ENCODE assay signal across 8 cellular contexts in the genomic region with DNA sequence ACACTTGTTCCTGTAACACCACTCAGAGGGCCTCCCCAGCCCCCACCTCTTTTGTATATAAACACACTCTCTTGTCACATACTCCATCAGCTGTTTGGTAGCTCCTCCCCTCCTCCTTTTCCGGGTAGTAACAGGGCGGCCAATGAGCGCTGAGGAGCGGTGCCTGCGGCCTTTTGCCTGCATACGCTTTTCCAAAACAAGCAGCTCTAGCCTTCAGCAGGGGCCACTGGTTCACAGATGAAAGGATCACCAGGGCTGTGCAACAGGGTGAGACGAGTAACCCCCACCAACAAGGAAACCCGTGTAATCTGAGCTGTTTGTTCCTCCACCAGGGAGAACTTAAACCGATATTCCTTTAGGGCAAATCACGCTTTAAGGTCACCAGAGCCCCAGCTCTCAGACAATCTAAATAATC. TPM values are rescaled to one million over a fixed set of nuclear protein-coding genes. Genes with fewer than 3 reads are reported as not detected.
DNase-seq lines count a peak whose midpoint lies in the region; ATAC-seq lines count a peak whose summit lies in the region.

No MANE protein-coding gene starts in this region.

- no peaks in the 10 kb centered on the region for H3K27me3 Mint-ChIP-seq in activated naive CD4-positive, alpha-beta T cell treated with anti-CD3 and anti-CD28 coated beads for 36 hours (ENCODE audit: low read depth)

- no peak overlapping the region for H3K27ac Mint-ChIP-seq in activated naive CD4-positive, alpha-beta T cell treated with anti-CD3 and anti-CD28 coated beads for 36 hours

- peak overlapping the region; percentile 49 for H3K27ac ChIP-seq in KOPT-K1 (ENCODE audit: low read depth, low read length, poor library complexity, severe bottlenecking)
- H3K27ac ChIP-seq in SJCRH30: peak overlapping the region; percentile 89
- H3K27ac ChIP-seq in temporal lobe (ENCODE audit: low read depth, low read length): peak overlapping the region; percentile 93

- peak; percentile 50 for ATAC-seq in GM21619 (IDR thresholded peaks at IDR 0.05; ENCODE audit: unreplicated experiment)

- H3K4me3 ChIP-seq in SJCRH30: peak overlapping the region; percentile 79

- no peaks in the 10 kb centered on the region for H3K9me3 ChIP-seq in KOPT-K1 (ENCODE audit: insufficient read depth, low read length, poor library complexity, severe bottlenecking)
- H3K9me3 ChIP-seq in SJCRH30 (replicated peaks): no peaks in the 10 kb centered on the region

- no peaks in the 10 kb centered on the region for H3K9me3 Mint-ChIP-seq in activated naive CD4-positive, alpha-beta T cell treated with anti-CD3 and anti-CD28 coated beads for 36 hours

- peaks cover 5% of the 10 kb centered on the region for H3K36me3 Mint-ChIP-seq in activated naive CD4-positive, alpha-beta T cell treated with anti-CD3 and anti-CD28 coated beads for 36 hours (ENCODE audit: low read depth)

- intact Hi-C loops in activated naive CD4-positive, alpha-beta T cell treated with anti-CD3 and anti-CD28 coated beads for 36 hours (cut with micrococcal nuclease): loop anchor here (1.0 to 2.0 kb wide), 6 partner anchors 26 to 725 kb away; a partner anchor contains a TSS

- H3K4me1 Mint-ChIP-seq in activated naive CD4-positive, alpha-beta T cell treated with anti-CD3 and anti-CD28 coated beads for 36 hours (ENCODE audit: low read depth): peaks cover 23% of the 10 kb centered on the region

- H3K27me3 ChIP-seq in SJCRH30: no peaks in the 10 kb centered on the region

- DNase-seq in DMS153 treated with DMSO at 0.1 percent for 48 hours (lab: John Stamatoyannopoulos, UW; ENCODE audit: unreplicated experiment) (peak; percentile 97), SJCRH30 (peak; percentile 97 to 98), glomerular visceral epithelial cell (ENCODE audit: extremely low spot score) (peak; percentile 90), occipital lobe (lab: John Stamatoyannopoulos, UW) (peak; percentile 85)
- peak; percentile 90 for DNase-seq in activated naive CD4-positive, alpha-beta T cell treated with anti-CD3 and anti-CD28 coated beads for 36 hours

- no peak overlapping the region for H3K4me3 Mint-ChIP-seq in activated naive CD4-positive, alpha-beta T cell treated with anti-CD3 and anti-CD28 coated beads for 36 hours

- H3K4me1 ChIP-seq in SJCRH30: peaks cover 13% of the 10 kb centered on the region

- CTCF ChIA-PET in activated naive CD4-positive, alpha-beta T cell treated with anti-CD3 and anti-CD28 coated beads for 36 hours (lab: Charles Lee): interaction anchor here (0.8 to 1.3 kb wide), 2 partner anchors 19 kb away, joined by 3 to 5 read pairs; no protein-coding TSS in a partner anchor

- H3K36me3 ChIP-seq in KOPT-K1 (ENCODE audit: insufficient read depth, low read length): no peaks in the 10 kb centered on the region
- H3K36me3 ChIP-seq in SJCRH30: no peaks in the 10 kb centered on the region

RNA-seq across cellular contexts. Expression of a gene that starts 3.9 kb away (rescaled TPM):
- 39.3 and 42.3 TPM in 2 replicates for total RNA-seq in SJCRH30 (2014; rRNA removed; shearing (Covaris generic))
- 10 to 100 TPM; 33.4 to 37.6 TPM for total RNA-seq in activated naive CD4-positive, alpha-beta T cell treated with anti-CD3 and anti-CD28 coated beads for 36 hours
- 85.2 TPM for total RNA-seq in occipital lobe
- total RNA-seq in temporal lobe: 64.7 TPM

Comparison
In these comparisons a context has a peak if more than half of its experiments do, and no peak if none do; other contexts are left out.
1. Peak in every context shown above with its lines: DNase-seq, ATAC-seq, H3K4me3 ChIP-seq and H3K27ac ChIP-seq.